23 cellular contexts compared by ENCODE assay signal in genomic region chr15:51069983-51070382, GRCh38. TPM values are rescaled to one million over a fixed set of nuclear protein-coding genes. Genes with fewer than 3 reads are reported as not detected.
A peak's percentile ranks its signal among the peaks of the same experiment; 100 is the strongest.
DNase-seq lines count a peak whose midpoint lies in the region; ATAC-seq, FAIRE-seq and TF ChIP-seq lines count a peak whose summit lies in the region.
"Had no signal": no experiment of that assay in that cellular context is flagged by ENCODE, and none has a peak within 500 bp of the region (broad histone marks: within the 10 kb centered on the region; RNA-seq: fewer than 3 reads in every experiment).

No MANE protein-coding gene starts in this region.

- no peak for FAIRE-seq in GM12878 (lab: Jason Lieb, UNC)
- FAIRE-seq: A204.1, GM12892, HepG2 had no signal

- H3K9me2 ChIP-seq in DOHH2 (replicated peaks; ENCODE audit: control insufficient read depth, low read length), result no peaks in the 10 kb centered on the region

- intact Hi-C loops in GM12878 (cut with micrococcal nuclease; ENCODE audit: unreplicated experiment), result no loop called here

- no peak overlapping the region for H3K27ac ChIP-seq in DOHH2 (ENCODE audit: low read depth, low read length)
- no peak overlapping the region for H3K27ac ChIP-seq in GM12878 (ENCODE audit: control insufficient read depth, insufficient read depth)
- no peak overlapping the region for H3K27ac ChIP-seq in substantia nigra (ENCODE audit: low read depth, low read length, poor library complexity, severe bottlenecking)

- no peaks in the 10 kb centered on the region for H3K36me3 ChIP-seq in DOHH2 (ENCODE audit: control insufficient read depth, low read length)
- no peaks in the 10 kb centered on the region for H3K36me3 ChIP-seq in GM12878 (ENCODE audit: control insufficient read depth in 2 of 2, insufficient read depth in 2 of 2, low read length in 1 of 2)

- TF ChIP-seq CTCF in DOHH2 (IDR thresholded peaks at IDR 0.05; ENCODE audit: low read depth, low read length, poor library complexity, severe bottlenecking) (no peak), GM12878 (IDR thresholded peaks at IDR 0.05 in 2 of 3, conservative IDR thresholded peaks at IDR 0.05 in 1 of 3; ENCODE audit: control insufficient read depth in 2 of 3, extremely low read depth in 1 of 3, insufficient read depth in 1 of 3, low read depth in 3 of 3, low read length in 3 of 3) (no peak)

- H3K9me3 ChIP-seq in DOHH2 (ENCODE audit: control insufficient read depth, insufficient read depth, low read length), result no peaks in the 10 kb centered on the region
- H3K9me3 ChIP-seq in GM12878 (replicated peaks; ENCODE audit: control insufficient read depth, insufficient read depth, low read length), result no peaks in the 10 kb centered on the region; the same call in 2 of the 3 replicates

- DNase-seq in GM12878 (ENCODE audit: low read depth, low spot score) (no peak), mucosa of gallbladder (ENCODE audit: low spot score) (no peak), substantia nigra (lab: John Stamatoyannopoulos, UW) (no peak), islet precursor cell (no peak)
- DNase-seq in activated CD4-positive, CD25-positive, alpha-beta regulatory T cell (lab: John Stamatoyannopoulos, UW), result no peak
- DNase-seq: AML-193; Calu3; CD8-positive, alpha-beta T cell; DMS79 treated with DMSO at 0.1 percent for 48 hours; EL; GOT3; H7; HFFc6; Karpas-422; KBM-7 had no signal

- no peak for TF ChIP-seq POLR2A in GM12878 (IDR thresholded peaks at IDR 0.05; ENCODE audit: low read depth, low read length)

- peak; percentile 49 for ATAC-seq in GM18511 (IDR thresholded peaks at IDR 0.05; ENCODE audit: unreplicated experiment)
- peak; percentile 63 for ATAC-seq in GM12878
- ATAC-seq: CD8-positive, alpha-beta T cell; HCT116; HepG2 had no signal

- H3K79me2 ChIP-seq in DOHH2 (ENCODE audit: control insufficient read depth, low read length) (no peaks in the 10 kb centered on the region), GM12878 (ENCODE audit: control insufficient read depth, insufficient read depth, low read length) (no peaks in the 10 kb centered on the region)

- SMC1A ChIA-PET in GM12878 (lab: Charles Lee; ENCODE audit: uncharacterized antibody, unreplicated experiment), result interaction anchor here (0.8 to 2.3 kb wide), 10 partner anchors 9 to 191 kb away, joined by 3 to 9 read pairs (median 4); no protein-coding TSS in a partner anchor

- no peak overlapping the region for H3K9ac ChIP-seq in GM12878 (ENCODE audit: control insufficient read depth, insufficient read depth, low read length)

- H3K4me1 ChIP-seq in DOHH2 (ENCODE audit: control insufficient read depth, low read length), result peaks cover 19% of the 10 kb centered on the region
- peaks cover 23% of the 10 kb centered on the region for H3K4me1 ChIP-seq in GM12878 (ENCODE audit: control insufficient read depth, insufficient read depth, low read length)

- peak in 1 of 2 experiments; percentile 43; a peak in 1 of 4 replicates for TF ChIP-seq EP300 in GM12878 (IDR thresholded peaks at IDR 0.05; ENCODE audit: borderline replicate concordance in 1 of 2, control insufficient read depth in 1 of 2, low read depth in 2 of 2, low read length in 2 of 2)

- RAD21 ChIA-PET in GM12878 (lab: Charles Lee; ENCODE audit: unreplicated experiment), result interaction anchor here (0.6 to 2.0 kb wide), 14 partner anchors 8 to 189 kb away, joined by 3 to 8 read pairs (median 4); partner anchors contain the start of gene AP4E1

- in situ Hi-C loops in GM12878 (cut with MboI), result no loop called here

- H4K20me1 ChIP-seq in DOHH2 (ENCODE audit: control insufficient read depth, insufficient read depth, low read depth, low read length) (no peaks in the 10 kb centered on the region), GM12878 (ENCODE audit: control insufficient read depth, insufficient read depth) (no peaks in the 10 kb centered on the region)

- POLR2A ChIA-PET in GM12878 (lab: Charles Lee), result interaction anchor here (0.5 to 2.0 kb wide), 6 partner anchors 9 to 1884 kb away, joined by 3 to 9 read pairs (median 4); no protein-coding TSS in a partner anchor

- H3K4me2 ChIP-seq in DOHH2 (ENCODE audit: low read length) (peak overlapping the region; percentile 33), GM12878 (ENCODE audit: control insufficient read depth, insufficient read depth) (0 out of 2 replicates have a peak overlapping the region, but pooled peaks have one; percentile 35)

- no peak for TF ChIP-seq RAD21 in GM12878 (IDR thresholded peaks at IDR 0.05; ENCODE audit: insufficient read depth, low read depth, low read length)

- BruUV-seq in GM12878 (replicated peaks; lab: Mats Ljungman, UMichigan), result no TSS peak

- H3K27me3 ChIP-seq in DOHH2 (ENCODE audit: control insufficient read depth, low read length) (no peaks in the 10 kb centered on the region), GM12878 (replicated peaks in 1 of 2; ENCODE audit: control insufficient read depth in 2 of 2, insufficient read depth in 2 of 2, low read length in 1 of 2) (no peaks in the 10 kb centered on the region)

- CTCF ChIA-PET in GM12878 (lab: Yijun Ruan, JAX), result interaction anchor here (0.8 to 2.0 kb wide), 7 partner anchors 10 to 123 kb away, joined by 3 to 8 read pairs (median 4); no protein-coding TSS in a partner anchor

- H2AFZ ChIP-seq in GM12878 (ENCODE audit: control insufficient read depth, low read depth, low read length), result no peak overlapping the region

- peak overlapping the region; percentile 26; the same call in 1 of the 2 replicates for H3K4me3 ChIP-seq in DOHH2 (ENCODE audit: low read length)
- H3K4me3 ChIP-seq in GM12878, result no peak overlapping the region

- H3F3A ChIP-seq in DOHH2 (ENCODE audit: control insufficient read depth, insufficient read depth), result 0 out of 2 replicates have a peak, but pooled peaks cover 4% of the 10 kb centered on the region

TF ChIP-seq in GM12878, 131 proteins besides CTCF, POLR2A, EP300 and RAD21 (continues in another document):
- TF ChIP-seq CHD2 (IDR thresholded peaks at IDR 0.05; ENCODE audit: borderline replicate concordance, low read depth, low read length) (no peak), NBN (IDR thresholded peaks at IDR 0.05) (no peak), NFIC (IDR thresholded peaks at IDR 0.05; ENCODE audit: low read depth, low read length) (peak; percentile 41; the same call in 1 of the 2 replicates), MTA2 (IDR thresholded peaks at IDR 0.05; ENCODE audit: low read depth) (peak; percentile 76), BMI1 (IDR thresholded peaks at IDR 0.05; ENCODE audit: borderline replicate concordance) (peak; percentile 16; the same call in 1 of the 2 replicates), CREM (IDR thresholded peaks at IDR 0.05; ENCODE audit: low read depth) (no peak), MEF2B (IDR thresholded peaks at IDR 0.05; ENCODE audit: partially characterized antibody, poor library complexity, severe bottlenecking) (peak; percentile 87), RAD51 (IDR thresholded peaks at IDR 0.05) (no peak), ATF7 (IDR thresholded peaks at IDR 0.05; ENCODE audit: low read depth) (peak; percentile 32; the same call in 1 of the 2 replicates), RBBP5 (conservative IDR thresholded peaks at IDR 0.05) (no peak), RUNX3 (IDR thresholded peaks at IDR 0.05; ENCODE audit: low read length) (peak; percentile 10; the same call in 1 of the 2 replicates), RFX5 (IDR thresholded peaks at IDR 0.05; ENCODE audit: low read depth, low read length) (no peak), ZNF384 (IDR thresholded peaks at IDR 0.05; ENCODE audit: borderline replicate concordance, low read depth, low read length) (no peak), SKIL (IDR thresholded peaks at IDR 0.05; ENCODE audit: low read depth, poor library complexity, severe bottlenecking) (peak; percentile 30), IKZF1 (conservative IDR thresholded peaks at IDR 0.05) (no peak; the same call in 1 of the 2 replicates), MTA3 (IDR thresholded peaks at IDR 0.05; ENCODE audit: borderline replicate concordance, low read length) (no peak), RELA (IDR thresholded peaks at IDR 0.05; ENCODE audit: borderline replicate concordance, partially characterized antibody) (no peak), MEF2A (IDR thresholded peaks at IDR 0.05; ENCODE audit: insufficient read depth, low read depth, low read length) (peak; percentile 84), JUNB (IDR thresholded peaks at IDR 0.05) (no peak), IKZF2 (IDR thresholded peaks at IDR 0.05) (peak in 1 of 2 experiments; percentile 46; a peak in 2 of 4 replicates)

RNA-seq across cellular contexts. Expression of gene TNFAIP8L3, which starts 24.7 kb away (rescaled TPM):
- total RNA-seq in GM12878 (2013; cell fraction: nucleolus; rRNA removed), result 0.21 and 0.86 TPM in 2 replicates
- total RNA-seq in GM12878 (2014; rRNA removed), result not detected in 2 replicates
- not detected in 2 replicates for total RNA-seq in GM12878 (2014; rRNA removed; fragmentation: Illumina TruSeq; extraction: Trizol)
- total RNA-seq in GM12878 (2021), result not detected in 2 replicates
- polyA plus RNA-seq in GM12878 (2011; ENCODE audit: low read depth), result 0.13 TPM
- polyA plus RNA-seq in GM12878 (2011; rRNA removed), result 0.14 and 0.22 TPM in 2 replicates
- 0.04 and 0.10 TPM in 2 replicates for polyA plus RNA-seq in GM12878 (2011; cell fraction: cytosol; rRNA removed)
- not detected in 2 replicates for polyA plus RNA-seq in GM12878 (2011; cell fraction: nucleus; rRNA removed)
- polyA plus RNA-seq in GM12878 (2012), result 0.28 and 0.46 TPM in 2 replicates
- polyA plus RNA-seq in GM12878 (2014; fragmentation: Illumina TruSeq; extraction: Trizol), result not detected in 2 replicates
- not detected for polyA plus RNA-seq in GM12878 (2014; fragmentation: Nextera tagmentation; extraction: Ambion mirVana)
- polyA plus RNA-seq in GM12878 (2014; rRNA removed), result not detected in 2 replicates
- polyA plus RNA-seq in GM12878 (2016; fragmentation: Nextera tagmentation; extraction: Ambion mirVana), result not detected
- polyA minus RNA-seq in GM12878 (2011; rRNA and poly(A)+ RNA removed), result not detected in 2 replicates
- polyA minus RNA-seq in GM12878 (2011; cell fraction: cytosol; rRNA and poly(A)+ RNA removed), result not detected in 2 replicates
- not detected in 2 replicates for polyA minus RNA-seq in GM12878 (2011; cell fraction: nucleus; rRNA and poly(A)+ RNA removed)
- total RNA-seq in mucosa of gallbladder, result 4.2 TPM
- total RNA-seq: Calu3; CD8-positive, alpha-beta T cell; G401 had no signal
- polyA plus RNA-seq: IgD-negative memory B cell had no signal
